Comparison of ENCODE assay signal across 1 cellular context in genomic region chr10:52066383-52066782, GRCh38.
TF ChIP-seq lines count a peak whose summit lies in the region.

No MANE protein-coding gene starts in this region.

TF ChIP-seq in GM12878, 131 proteins besides CTCF, POLR2A, EP300 and RAD21 (continued from another document):
- TF ChIP-seq, protein P1, sequence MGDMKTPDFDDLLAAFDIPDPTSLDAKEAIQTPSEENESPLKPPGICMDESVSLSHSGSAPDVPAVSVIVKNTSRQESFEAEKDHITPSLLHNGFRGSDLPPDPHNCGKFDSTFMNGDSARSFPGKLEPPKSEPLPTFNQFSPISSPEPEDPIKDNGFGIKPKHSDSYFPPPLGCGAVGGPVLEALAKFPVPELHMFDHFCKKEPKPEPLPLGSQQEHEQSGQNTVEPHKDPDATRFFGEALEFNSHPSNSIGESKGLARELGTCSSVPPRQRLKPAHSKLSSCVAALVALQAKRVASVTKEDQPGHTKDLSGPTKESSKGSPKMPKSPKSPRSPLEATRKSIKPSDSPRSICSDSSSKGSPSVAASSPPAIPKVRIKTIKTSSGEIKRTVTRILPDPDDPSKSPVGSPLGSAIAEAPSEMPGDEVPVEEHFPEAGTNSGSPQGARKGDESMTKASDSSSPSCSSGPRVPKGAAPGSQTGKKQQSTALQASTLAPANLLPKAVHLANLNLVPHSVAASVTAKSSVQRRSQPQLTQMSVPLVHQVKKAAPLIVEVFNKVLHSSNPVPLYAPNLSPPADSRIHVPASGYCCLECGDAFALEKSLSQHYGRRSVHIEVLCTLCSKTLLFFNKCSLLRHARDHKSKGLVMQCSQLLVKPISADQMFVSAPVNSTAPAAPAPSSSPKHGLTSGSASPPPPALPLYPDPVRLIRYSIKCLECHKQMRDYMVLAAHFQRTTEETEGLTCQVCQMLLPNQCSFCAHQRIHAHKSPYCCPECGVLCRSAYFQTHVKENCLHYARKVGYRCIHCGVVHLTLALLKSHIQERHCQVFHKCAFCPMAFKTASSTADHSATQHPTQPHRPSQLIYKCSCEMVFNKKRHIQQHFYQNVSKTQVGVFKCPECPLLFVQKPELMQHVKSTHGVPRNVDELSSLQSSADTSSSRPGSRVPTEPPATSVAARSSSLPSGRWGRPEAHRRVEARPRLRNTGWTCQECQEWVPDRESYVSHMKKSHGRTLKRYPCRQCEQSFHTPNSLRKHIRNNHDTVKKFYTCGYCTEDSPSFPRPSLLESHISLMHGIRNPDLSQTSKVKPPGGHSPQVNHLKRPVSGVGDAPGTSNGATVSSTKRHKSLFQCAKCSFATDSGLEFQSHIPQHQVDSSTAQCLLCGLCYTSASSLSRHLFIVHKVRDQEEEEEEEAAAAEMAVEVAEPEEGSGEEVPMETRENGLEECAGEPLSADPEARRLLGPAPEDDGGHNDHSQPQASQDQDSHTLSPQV (IDR thresholded peaks at IDR 0.05) = no peak
- TF ChIP-seq STAT3 (IDR thresholded peaks at IDR 0.05; ENCODE audit: low read depth, low read length) (no peak), NKRF (conservative IDR thresholded peaks at IDR 0.05) (no peak), SUZ12 (IDR thresholded peaks at IDR 0.05; ENCODE audit: unreplicated experiment) (no peak), MEF2A (IDR thresholded peaks at IDR 0.05; ENCODE audit: insufficient read depth, low read depth, low read length) (no peak), SRF (IDR thresholded peaks at IDR 0.05; ENCODE audit: low read depth in 2 of 2, low read length in 2 of 2) (no peak), RCOR1 (conservative IDR thresholded peaks at IDR 0.05; ENCODE audit: low read depth, low read length) (no peak), IKZF1 (conservative IDR thresholded peaks at IDR 0.05) (no peak)
